1 cellular context compared by ENCODE assay signal in genomic region chr3:189500299-189500698, GRCh38.
TF ChIP-seq lines count a peak whose summit lies in the region.

No MANE protein-coding gene starts in this region.

TF ChIP-seq in GM23338, 12 proteins besides CTCF, POLR2A, EP300 and RAD21 (continued from another document):
- no peak for TF ChIP-seq ZNF462 (CRISPR knock-in tag; IDR thresholded peaks at IDR 0.05)
